ENCODE assay signal across 1 cellular context in genomic region chr17:55663395-55663794, GRCh38.
TF ChIP-seq lines count a peak whose summit lies in the region.

No MANE protein-coding gene starts in this region.

TF ChIP-seq in K562, 482 proteins besides CTCF, POLR2A, EP300 and RAD21 (continued from another document):
- TF ChIP-seq ERF (CRISPR knock-in tag; IDR thresholded peaks at IDR 0.05) (no peak), TBP (optimal IDR thresholded peaks at IDR 0.05; ENCODE audit: low read depth, low read length) (no peak), TRIM24 (IDR thresholded peaks at IDR 0.05) (0 out of 4 replicates have a peak, but pooled peaks of 1 of the 2 experiments have one; percentile 8), ZNF23 (CRISPR knock-in tag; IDR thresholded peaks at IDR 0.05) (no peak), MAFK (IDR thresholded peaks at IDR 0.05; ENCODE audit: low read length) (peak; percentile 25; the same call in 1 of the 2 replicates), SMAD4 (CRISPR knock-in tag; conservative IDR thresholded peaks at IDR 0.05) (no peak)
- TF ChIP-seq, protein P1, sequence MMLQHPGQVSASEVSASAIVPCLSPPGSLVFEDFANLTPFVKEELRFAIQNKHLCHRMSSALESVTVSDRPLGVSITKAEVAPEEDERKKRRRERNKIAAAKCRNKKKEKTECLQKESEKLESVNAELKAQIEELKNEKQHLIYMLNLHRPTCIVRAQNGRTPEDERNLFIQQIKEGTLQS (IDR thresholded peaks at IDR 0.05), result peak; percentile 44; the same call in 1 of the 2 replicates
- TF ChIP-seq, protein P1 (CRISPR knock-in tag; conservative IDR thresholded peaks at IDR 0.05), result no peak
